ENCODE assay signal across 17 cellular contexts in the genomic region with DNA sequence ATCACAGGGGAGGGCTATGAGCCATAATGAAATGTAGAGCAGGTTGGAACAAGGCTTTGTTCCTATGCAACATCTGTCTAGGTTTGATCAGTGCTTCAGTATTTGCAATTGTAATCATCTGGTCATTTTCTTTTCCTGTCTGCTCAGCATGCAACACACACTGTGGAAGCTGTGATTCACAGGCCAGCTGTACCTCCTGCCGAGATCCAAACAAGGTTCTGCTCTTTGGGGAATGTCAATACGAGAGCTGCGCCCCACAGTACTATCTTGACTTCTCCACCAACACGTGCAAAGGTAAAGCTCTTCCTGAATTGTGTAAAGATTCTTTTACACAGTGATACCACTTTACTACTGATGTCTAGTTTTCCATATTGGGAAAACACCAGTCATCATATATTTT.
DNase-seq lines count a peak whose midpoint lies in the region; TF ChIP-seq lines count a peak whose summit lies in the region.
"Had no signal": no experiment of that assay in that cellular context is flagged by ENCODE, and none has a peak within 500 bp of the region (broad histone marks: within the 10 kb centered on the region; RNA-seq: fewer than 3 reads in every experiment).

No MANE protein-coding gene starts in this region.

- H3K4me3 ChIP-seq in A673 (ENCODE audit: low read depth, low read length, poor library complexity, severe bottlenecking): no peak overlapping the region
- H3K4me3 ChIP-seq in CD4-positive, alpha-beta memory T cell (ENCODE audit: low read length in 2 of 2): no peak overlapping the region
- H3K4me3 ChIP-seq: A549, HAP-1, ovary, PC-9 had no signal

- peak; percentile 3 for DNase-seq in A673 (ENCODE audit: low spot score)
- peak; percentile 39 for DNase-seq in LHCN-M2 (ENCODE audit: low read depth)
- peak; percentile 13 for DNase-seq in amniotic epithelial cell (ENCODE audit: low read depth)
- peak; percentile 54 for DNase-seq in iPS DF 19.7 (ENCODE audit: low read depth, low spot score)
- DNase-seq in MV-4-11 (lab: John Stamatoyannopoulos, UW): no peak
- DNase-seq in activated CD4-positive, alpha-beta T cell treated with anti-CD3 and anti-CD28 coated beads for 4 hours: no peak
- DNase-seq in NOMO-1 treated with DMSO at 0.1 percent for 48 hours (lab: John Stamatoyannopoulos, UW; ENCODE audit: unreplicated experiment): no peak
- DNase-seq in CD4-positive, alpha-beta memory T cell: no peak
- DNase-seq: activated B cell treated with CpG ODN at 0.5 μM for 24 hours; activated naive CD4-positive, alpha-beta T cell treated with anti-CD3 and anti-CD28 coated beads, Interleukin-2, amount 10 ng/mL, durations not matched to agents 7 days and 5 days; hypothalamus; NCI-H2227 treated with DMSO at 0.1 percent for 48 hours; ovary; PC-9 had no signal

- POLR2A ChIA-PET in A673 (lab: Charles Lee; ENCODE audit: low non-redundant PET): no interaction called here
- POLR2A ChIA-PET in CD4-positive, alpha-beta memory T cell (lab: Charles Lee; ENCODE audit: partially characterized antibody): no interaction called here

- H3K27ac Mint-ChIP-seq in CD4-positive, alpha-beta memory T cell: no peak overlapping the region
- H3K27ac Mint-ChIP-seq: activated B cell treated with CpG ODN at 0.5 μM for 24 hours; activated naive CD4-positive, alpha-beta T cell treated with anti-CD3 and anti-CD28 coated beads, Interleukin-2, amount 10 ng/mL, durations not matched to agents 7 days and 5 days; memory B cell had no signal

- H3K27ac ChIP-seq in A673 (ENCODE audit: low read depth, low read length, poor library complexity, severe bottlenecking): no peak overlapping the region
- no peak overlapping the region for H3K27ac ChIP-seq in CD4-positive, alpha-beta memory T cell (ENCODE audit: low read depth, low read length)
- H3K27ac ChIP-seq: A549, ovary had no signal

- H3K4me1 Mint-ChIP-seq in CD4-positive, alpha-beta memory T cell: no peaks in the 10 kb centered on the region
- H3K4me1 Mint-ChIP-seq: activated B cell treated with CpG ODN at 0.5 μM for 24 hours; activated naive CD4-positive, alpha-beta T cell treated with anti-CD3 and anti-CD28 coated beads, Interleukin-2, amount 10 ng/mL, durations not matched to agents 7 days and 5 days; memory B cell had no signal

- no peaks in the 10 kb centered on the region for H3K4me1 ChIP-seq in A673 (ENCODE audit: insufficient read depth, low read length, poor library complexity, severe bottlenecking)
- H3K4me1 ChIP-seq in CD4-positive, alpha-beta memory T cell (ENCODE audit: insufficient read depth, low read length): no peaks in the 10 kb centered on the region
- H3K4me1 ChIP-seq: A549, HAP-1 had no signal

- no TSS peak for BruUV-seq in A673 (replicated peaks; lab: Mats Ljungman, UMichigan)

- H3K9me3 Mint-ChIP-seq in CD4-positive, alpha-beta memory T cell: peaks cover 0 to 1% (median 0%) of the 10 kb centered on the region in 8 donors
- H3K9me3 Mint-ChIP-seq: activated B cell treated with CpG ODN at 0.5 μM for 24 hours; activated naive CD4-positive, alpha-beta T cell treated with anti-CD3 and anti-CD28 coated beads, Interleukin-2, amount 10 ng/mL, durations not matched to agents 7 days and 5 days; memory B cell had no signal

- intact Hi-C loops in A673 (cut with micrococcal nuclease; ENCODE audit: unreplicated experiment): no loop called here
- intact Hi-C loops in CD4-positive, alpha-beta memory T cell (cut with micrococcal nuclease): no loop called here

- CTCF ChIA-PET in A673 (lab: Charles Lee): no interaction called here
- CTCF ChIA-PET in CD4-positive, alpha-beta memory T cell (lab: Charles Lee; ENCODE audit: partially characterized antibody): no interaction called here

- no peak overlapping the region for H3K4me3 Mint-ChIP-seq in CD4-positive, alpha-beta memory T cell
- H3K4me3 Mint-ChIP-seq: activated B cell treated with CpG ODN at 0.5 μM for 24 hours; activated naive CD4-positive, alpha-beta T cell treated with anti-CD3 and anti-CD28 coated beads, Interleukin-2, amount 10 ng/mL, durations not matched to agents 7 days and 5 days; memory B cell had no signal

- TF ChIP-seq CTCF in A673 (conservative IDR thresholded peaks at IDR 0.05; ENCODE audit: low read depth, low read length): no peak

- H3K27me3 ChIP-seq in A673 (replicated peaks; ENCODE audit: insufficient read depth, low read depth, low read length, poor library complexity): no peaks in the 10 kb centered on the region
- H3K27me3 ChIP-seq in CD4-positive, alpha-beta memory T cell (ENCODE audit: insufficient read depth, low read length): no peaks in the 10 kb centered on the region
- H3K27me3 ChIP-seq: ovary had no signal

- H3K9me3 ChIP-seq in A673 (ENCODE audit: low read depth, low read length, poor library complexity, severe bottlenecking): no peaks in the 10 kb centered on the region
- H3K9me3 ChIP-seq in CD4-positive, alpha-beta memory T cell (ENCODE audit: control insufficient read depth in 1 of 2, low read length in 2 of 2): no peaks in the 10 kb centered on the region
- H3K9me3 ChIP-seq: A549, HAP-1, ovary had no signal

- no peaks in the 10 kb centered on the region for H3K36me3 ChIP-seq in A673 (ENCODE audit: insufficient read depth, low read length, poor library complexity, severe bottlenecking)
- no peaks in the 10 kb centered on the region for H3K36me3 ChIP-seq in CD4-positive, alpha-beta memory T cell (ENCODE audit: insufficient read depth, low read length)
- H3K36me3 ChIP-seq: HAP-1, ovary had no signal

- no peaks in the 10 kb centered on the region for H3K36me3 Mint-ChIP-seq in CD4-positive, alpha-beta memory T cell
- H3K36me3 Mint-ChIP-seq: activated naive CD4-positive, alpha-beta T cell treated with anti-CD3 and anti-CD28 coated beads, Interleukin-2, amount 10 ng/mL, durations not matched to agents 7 days and 5 days; memory B cell had no signal

- peaks cover 0 to 3% of the 10 kb centered on the region in 2 donors for H3K27me3 Mint-ChIP-seq in CD4-positive, alpha-beta memory T cell
- H3K27me3 Mint-ChIP-seq: activated B cell treated with CpG ODN at 0.5 μM for 24 hours had no signal

Comparison
In these comparisons a context has a peak if more than half of its experiments do, and no peak if none do; other contexts are left out.
1. DNase-seq: peak in A673 (single experiment), LHCN-M2 (single experiment), amniotic epithelial cell (single experiment) and iPS DF 19.7 (single experiment); none in MV-4-11 (single experiment), activated CD4-positive, alpha-beta T cell treated with anti-CD3 and anti-CD28 coated beads for 4 hours (0 of 2), NOMO-1 treated with DMSO at 0.1 percent for 48 hours (single experiment) and CD4-positive, alpha-beta memory T cell (0 of 5).